In genomic region chr22:40720538-40721256, GRCh38 we compare ENCODE assay signal across 14 cellular contexts. TPM values are rescaled to one million over a fixed set of nuclear protein-coding genes. Genes with fewer than 3 reads are reported as not detected.
DNase-seq lines count a peak whose midpoint lies in the region; ATAC-seq, FAIRE-seq and TF ChIP-seq lines count a peak whose summit lies in the region.
"Had no signal": no experiment of that assay in that cellular context is flagged by ENCODE, and none has a peak within 500 bp of the region (broad histone marks: within the 10 kb centered on the region; RNA-seq: fewer than 3 reads in every experiment).

No MANE protein-coding gene starts in this region.

- ATAC-seq in HepG2 (peak; percentile 50), right lobe of liver (no peak), HG03097 (IDR thresholded peaks at IDR 0.05; ENCODE audit: low FRiP score, unreplicated experiment) (no peak), GM21717 (IDR thresholded peaks at IDR 0.05; ENCODE audit: unreplicated experiment) (no peak)

- H3K4me2 ChIP-seq in HepG2 (ENCODE audit: low read depth, low read length): peak overlapping the region; percentile 55
- H3K4me2 ChIP-seq: BLaER1 had no signal

- no peak for TF ChIP-seq RAD21 in HepG2 (CRISPR knock-in tag; IDR thresholded peaks at IDR 0.05)

- no peak for TF ChIP-seq POLR2A in HepG2 (IDR thresholded peaks at IDR 0.05; ENCODE audit: insufficient read depth in 1 of 2, low read depth in 2 of 2, low read length in 2 of 2)
- no peak for TF ChIP-seq POLR2A in right lobe of liver (IDR thresholded peaks at IDR 0.05)

- peaks cover 43% of the 10 kb centered on the region for H3K4me1 Mint-ChIP-seq in mesothelial cell of epicardium

- no peaks in the 10 kb centered on the region for H3K79me2 ChIP-seq in HepG2 (ENCODE audit: insufficient read depth, low read length)

- FAIRE-seq in HepG2 (lab: Jason Lieb, UNC): no peak

- H3K4me3 ChIP-seq in HepG2 (replicated peaks in 1 of 3; ENCODE audit: insufficient read depth in 1 of 3, low read depth in 2 of 3, low read length in 3 of 3) (peak overlapping the region in 1 of 3 experiments; percentile 25; a peak in 1 of 6 replicates), right lobe of liver (no peak overlapping the region), ascending aorta (no peak overlapping the region)
- H3K4me3 ChIP-seq: BLaER1, left lung had no signal

- no peak overlapping the region for H2AFZ ChIP-seq in HepG2 (ENCODE audit: low read length)

- peaks cover 33% of the 10 kb centered on the region for H3K4me1 ChIP-seq in HepG2 (ENCODE audit: insufficient read depth, low read length)
- H3K4me1 ChIP-seq in right lobe of liver: no peaks in the 10 kb centered on the region
- H3K4me1 ChIP-seq in ascending aorta: peaks cover 0 to 10% of the 10 kb centered on the region in 2 donors
- H3K4me1 ChIP-seq: left lung had no signal

- no peaks in the 10 kb centered on the region for H3K36me3 ChIP-seq in HepG2 (replicated peaks in 1 of 2; ENCODE audit: control insufficient read depth in 1 of 2, insufficient read depth in 2 of 2, low read length in 2 of 2)
- H3K36me3 ChIP-seq in right lobe of liver: no peaks in the 10 kb centered on the region
- H3K36me3 ChIP-seq in ascending aorta: no peaks in the 10 kb centered on the region
- H3K36me3 ChIP-seq: BLaER1, left lung had no signal

- DNase-seq in HepG2 (ENCODE audit: low spot score) (no peak), right lobe of liver (no peak), ascending aorta (ENCODE audit: low spot score in 2 of 2) (no peak), mesothelial cell of epicardium (ENCODE audit: low spot score in 2 of 2, unreplicated experiment in 2 of 2) (no peak), NCI-H1105 treated with DMSO at 0.1 percent for 48 hours (lab: John Stamatoyannopoulos, UW) (no peak), mesenteric fat pad (ENCODE audit: low spot score) (no peak)
- DNase-seq: activated CD4-positive, alpha-beta T cell treated with anti-CD3 and anti-CD28 coated beads, Interleukin-2, amount 50 U/mL, for 1 hour; activated gamma-delta T cell treated with Interleukin-2 at 50 U/mL for 16 hours; left lung; NCI-H526 had no signal

- H3K27ac ChIP-seq in HepG2 (ENCODE audit: extremely low read length, insufficient read depth, low read length): no peak overlapping the region
- no peak overlapping the region for H3K27ac ChIP-seq in right lobe of liver
- peak overlapping the region; percentile 55 to 60 for H3K27ac ChIP-seq in ascending aorta
- H3K27ac ChIP-seq: BLaER1, left lung had no signal

- no TSS peak for BruUV-seq in HepG2 (replicated peaks; lab: Mats Ljungman, UMichigan)

- no peak overlapping the region for H3K9ac ChIP-seq in HepG2 (ENCODE audit: insufficient read depth, low read depth, low read length)
- H3K9ac ChIP-seq: BLaER1 had no signal

- in situ Hi-C loops in HepG2 (cut with HindIII; ENCODE audit: extremely low pct_ligation_motif_present, low pct_unique_long_range_greater_than_20kb): no loop called here

- CTCF ChIA-PET in HepG2 (lab: Yijun Ruan, JAX; ENCODE audit: low intra/inter-chr PET ratio, low total read pairs): no interaction called here

- POLR2A ChIA-PET in HepG2 (lab: Yijun Ruan, JAX): no interaction called here

- no peaks in the 10 kb centered on the region for H3K36me3 Mint-ChIP-seq in mesothelial cell of epicardium

- WGBS in HepG2 (ENCODE audit: low lambda C conversion rate): 27% methylated on average over 10 of the region's 11 CpGs
- 65% methylated on average over 11 of the region's 11 CpGs for WGBS in right lobe of liver (ENCODE audit: insufficient coverage, low coverage, low lambda C conversion rate, missing lambda C conversion rate)

- H3K9me3 Mint-ChIP-seq in mesothelial cell of epicardium: no peaks in the 10 kb centered on the region

- no peaks in the 10 kb centered on the region for H3K27me3 Mint-ChIP-seq in mesothelial cell of epicardium (ENCODE audit: low read depth)

- H3K4me3 Mint-ChIP-seq in mesothelial cell of epicardium: no peak overlapping the region

- TF ChIP-seq EP300 in HepG2 (IDR thresholded peaks at IDR 0.05; ENCODE audit: low read depth in 2 of 2, low read length in 2 of 2): no peak
- no peak for TF ChIP-seq EP300 in HepG2 (CRISPR knock-in tag; IDR thresholded peaks at IDR 0.05; ENCODE audit: borderline replicate concordance)

- H3K9me3 ChIP-seq in HepG2 (ENCODE audit: low read length) (no peaks in the 10 kb centered on the region), right lobe of liver (no peaks in the 10 kb centered on the region), ascending aorta (no peaks in the 10 kb centered on the region)
- H3K9me3 ChIP-seq: BLaER1, left lung had no signal

- intact Hi-C loops in HepG2 (cut with micrococcal nuclease; ENCODE audit: unreplicated experiment): no loop called here
- intact Hi-C loops in right lobe of liver (cut with DNase I): no loop called here
- intact Hi-C loops in ascending aorta (cut with DNase I): no loop called here

- H4K20me1 ChIP-seq in HepG2 (ENCODE audit: insufficient read depth, low read length): no peaks in the 10 kb centered on the region
- H4K20me1 ChIP-seq: BLaER1 had no signal

- H3K27ac Mint-ChIP-seq in mesothelial cell of epicardium: peak overlapping the region; percentile 92

- TF ChIP-seq CTCF in HepG2 (CRISPR knock-in tag; IDR thresholded peaks at IDR 0.05) (no peak), right lobe of liver (IDR thresholded peaks at IDR 0.05) (no peak), ascending aorta (IDR thresholded peaks at IDR 0.05) (no peak), mesothelial cell of epicardium (IDR thresholded peaks at IDR 0.05; ENCODE audit: unreplicated experiment) (no peak)

- H3K27me3 ChIP-seq in HepG2 (ENCODE audit: control insufficient read depth in 1 of 2, insufficient read depth in 2 of 2, low read length in 2 of 2): peaks cover 0 to 4% of the 10 kb centered on the region in 2 experiments; a peak in 2 of 5 replicates
- no peaks in the 10 kb centered on the region for H3K27me3 ChIP-seq in right lobe of liver
- H3K27me3 ChIP-seq in ascending aorta: no peaks in the 10 kb centered on the region
- H3K27me3 ChIP-seq: BLaER1, left lung had no signal

TF ChIP-seq in HepG2, 621 proteins besides CTCF, POLR2A, EP300 and RAD21 (continues in another document):
- no peak for TF ChIP-seq ZNF460 (CRISPR knock-in tag; IDR thresholded peaks at IDR 0.05; ENCODE audit: borderline replicate concordance)
- no peak for TF ChIP-seq KMT2B (CRISPR knock-in tag; IDR thresholded peaks at IDR 0.05)
- no peak for TF ChIP-seq DNMT3B (CRISPR knock-in tag; conservative IDR thresholded peaks at IDR 0.05)

RNA-seq across cellular contexts. Expression of gene MCHR1, which starts 41.4 kb away (rescaled TPM):
- total RNA-seq in HepG2 (2016; rRNA removed; fragmentation: Illumina TruSeq; extraction: Trizol) (0.28 and 0.40 TPM in 2 replicates), right lobe of liver (1 to 10 TPM; 1.1 to 3.7 (median 1.9) TPM), ascending aorta (not detected), mesothelial cell of epicardium (2.5 to 3.5 TPM (median 3.2 TPM) in 3 replicates), mesenteric fat pad (not detected)
- total RNA-seq in HepG2 (2016; cell fraction: cytosol; rRNA removed; fragmentation: Illumina TruSeq; extraction: Trizol; ENCODE audit: low read depth): 0.09 and 0.20 TPM in 2 replicates
- 0.25 and 0.35 TPM in 2 replicates for total RNA-seq in HepG2 (2016; cell fraction: insoluble cytoplasmic fraction; rRNA removed; fragmentation: Illumina TruSeq; extraction: Trizol)
- total RNA-seq in HepG2 (2016; cell fraction: membrane; rRNA removed; fragmentation: Illumina TruSeq; extraction: Trizol): 0.31 and 0.41 TPM in 2 replicates
- 0.28 and 0.34 TPM in 2 replicates for total RNA-seq in HepG2 (2016; cell fraction: nucleus; rRNA removed; fragmentation: Illumina TruSeq; extraction: Trizol)
- 0.42 and 0.83 TPM in 2 replicates for polyA plus RNA-seq in HepG2 (2011; rRNA removed)
- polyA plus RNA-seq in HepG2 (2011; cell fraction: cytosol; rRNA removed): 0.38 and 0.42 TPM in 2 replicates
- 0.08 and 0.24 TPM in 2 replicates for polyA plus RNA-seq in HepG2 (2011; cell fraction: nucleus; rRNA removed)
- 0.21 and 0.59 TPM in 2 replicates for polyA plus RNA-seq in HepG2 (2012)
- 0.16 and 0.25 TPM in 2 replicates for polyA plus RNA-seq in HepG2 (2016; cell fraction: cytosol; fragmentation: Illumina TruSeq; extraction: Trizol; ENCODE audit: low read depth)
- polyA plus RNA-seq in HepG2 (2016; cell fraction: insoluble cytoplasmic fraction; fragmentation: Illumina TruSeq; extraction: Trizol; ENCODE audit: low read depth): 0.35 and 0.46 TPM in 2 replicates
- polyA plus RNA-seq in HepG2 (2016; cell fraction: membrane; fragmentation: Illumina TruSeq; extraction: Trizol; ENCODE audit: low read depth): 0.16 and 0.31 TPM in 2 replicates
- 0.25 TPM in 1 of 2 replicates, not detected in the other for polyA plus RNA-seq in HepG2 (2016; cell fraction: nucleus; fragmentation: Illumina TruSeq; extraction: Trizol; ENCODE audit: insufficient read depth, low read depth)
- 2.8 TPM in 1 of 2 replicates, not detected in the other for polyA minus RNA-seq in HepG2 (2011; rRNA and poly(A)+ RNA removed; ENCODE audit: low replicate concordance)
- not detected in 2 replicates for polyA minus RNA-seq in HepG2 (2011; cell fraction: cytosol; rRNA and poly(A)+ RNA removed)
- not detected in 2 replicates for polyA minus RNA-seq in HepG2 (2011; cell fraction: nucleus; rRNA and poly(A)+ RNA removed)
- total RNA-seq: pulmonary artery endothelial cell had no signal

Comparison
In these comparisons a context has a peak if more than half of its experiments do, and no peak if none do; other contexts are left out.
1. H3K27ac ChIP-seq: peak in ascending aorta (2 of 2); none in HepG2 (single experiment) and right lobe of liver (0 of 3).